ENCODE assay signal across 2 cellular contexts in genomic region chr17:50424246-50425000, GRCh38.
TF ChIP-seq lines count a peak whose summit lies in the region.

No MANE protein-coding gene starts in this region.

TF ChIP-seq in IMR-90, 13 proteins besides CTCF, POLR2A, EP300 and RAD21:
- TF ChIP-seq RFX5 (IDR thresholded peaks at IDR 0.05; ENCODE audit: low read depth, low read length) (no peak), MAFK (IDR thresholded peaks at IDR 0.05; ENCODE audit: low read depth, low read length) (no peak), CHD1 (IDR thresholded peaks at IDR 0.05; ENCODE audit: low read depth, low read length) (no peak), FOS (IDR thresholded peaks at IDR 0.05; ENCODE audit: low read depth, low read length) (no peak), MAZ (IDR thresholded peaks at IDR 0.05; ENCODE audit: borderline replicate concordance, low read depth, low read length) (no peak), ELK1 (IDR thresholded peaks at IDR 0.05; ENCODE audit: borderline replicate concordance, low read depth, low read length) (no peak), MXI1 (IDR thresholded peaks at IDR 0.05; ENCODE audit: borderline replicate concordance, low read depth, low read length) (no peak), RCOR1 (IDR thresholded peaks at IDR 0.05; ENCODE audit: insufficient replicate concordance, low read length) (no peak), NFE2L2 (IDR thresholded peaks at IDR 0.05; ENCODE audit: low read depth, low read length) (no peak)

TF ChIP-seq in GM12891, 5 proteins besides CTCF, POLR2A, EP300 and RAD21:
- TF ChIP-seq POU2F2 (IDR thresholded peaks at IDR 0.05; ENCODE audit: low read depth, low read length): no peak
- TF ChIP-seq SPI1 (IDR thresholded peaks at IDR 0.05; ENCODE audit: low read depth, low read length): no peak
